9 cellular contexts compared by ENCODE assay signal in genomic region chr12:48978741-48979601, GRCh38. TPM values are rescaled to one million over a fixed set of nuclear protein-coding genes. Genes with fewer than 3 reads are reported as not detected.
DNase-seq lines count a peak whose midpoint lies in the region; ATAC-seq and TF ChIP-seq lines count a peak whose summit lies in the region.
"Had no signal": no experiment of that assay in that cellular context is flagged by ENCODE, and none has a peak within 500 bp of the region (broad histone marks: within the 10 kb centered on the region; RNA-seq: fewer than 3 reads in every experiment).

No MANE protein-coding gene starts in this region.

- no peak for ATAC-seq in naive thymus-derived CD4-positive, alpha-beta T cell
- no peak for ATAC-seq in GM18873 (IDR thresholded peaks at IDR 0.05; ENCODE audit: low FRiP score, unreplicated experiment)
- no peak for ATAC-seq in HG02840 (IDR thresholded peaks at IDR 0.05; ENCODE audit: low FRiP score, unreplicated experiment)

- peaks cover 0 to 14% (median 2%) of the 10 kb centered on the region in 5 experiments for H3K9me3 Mint-ChIP-seq in brain
- H3K9me3 Mint-ChIP-seq in naive thymus-derived CD4-positive, alpha-beta T cell: peaks cover 0 to 3% (median 0%) of the 10 kb centered on the region in 11 donors

- H3K27me3 Mint-ChIP-seq in brain: peaks cover 100% of the 10 kb centered on the region
- H3K27me3 Mint-ChIP-seq in naive thymus-derived CD4-positive, alpha-beta T cell: peaks cover 7 to 91% (median 29%) of the 10 kb centered on the region in 5 donors

- TF ChIP-seq CTCF in AG10803 (conservative IDR thresholded peaks at IDR 0.05; ENCODE audit: low read length): no peak
- no peak for TF ChIP-seq CTCF in brain (conservative IDR thresholded peaks at IDR 0.05)

- peaks cover 30% of the 10 kb centered on the region for H3K4me1 ChIP-seq in HUES6 (ENCODE audit: control insufficient read depth, insufficient read depth, low read length)
- H3K4me1 ChIP-seq in naive thymus-derived CD4-positive, alpha-beta T cell (ENCODE audit: control insufficient read depth in 2 of 2, insufficient read depth in 2 of 2, low read length in 2 of 2): peaks cover 37% of the 10 kb centered on the region in 2 donors

- peaks cover 51% of the 10 kb centered on the region for H3K4me1 Mint-ChIP-seq in brain
- H3K4me1 Mint-ChIP-seq in naive thymus-derived CD4-positive, alpha-beta T cell: peaks cover 29 to 51% (median 46%) of the 10 kb centered on the region in 7 donors

- CTCF ChIA-PET in naive thymus-derived CD4-positive, alpha-beta T cell (lab: Charles Lee): interaction anchor here (0.6 to 4.5 kb wide), 9 partner anchors 8 to 80 kb away, joined by 3 to 36 read pairs (median 4); partner anchors contain the start of genes ARF3 and FKBP11

- POLR2A ChIA-PET in naive thymus-derived CD4-positive, alpha-beta T cell (lab: Charles Lee): interaction anchor here (0.6 to 5.2 kb wide), 9 partner anchors 9 to 129 kb away, joined by 3 to 26 read pairs (median 5); partner anchors contain the start of genes ARF3, DDX23 and FKBP11

- H3K4me3 ChIP-seq in AG10803 (ENCODE audit: low read length) (peak overlapping the region; percentile 9), HUES6 (ENCODE audit: low read depth, low read length) (peak overlapping the region; percentile 65)
- peak overlapping the region; percentile 82 for H3K4me3 ChIP-seq in naive thymus-derived CD4-positive, alpha-beta T cell (ENCODE audit: low read length)

- H3K27ac Mint-ChIP-seq in brain: peak overlapping the region in 1 of 5 experiments; percentile 72
- peak overlapping the region in 7 of 9 donors; percentile 9 to 90 (median 53) for H3K27ac Mint-ChIP-seq in naive thymus-derived CD4-positive, alpha-beta T cell

- H3K4me3 Mint-ChIP-seq in brain: peak overlapping the region; percentile 74 to 82 (median 80)
- H3K4me3 Mint-ChIP-seq in naive thymus-derived CD4-positive, alpha-beta T cell: peak overlapping the region; percentile 83 to 95 (median 90)

- peak overlapping the region; percentile 2 for H3K9ac ChIP-seq in HUES6 (ENCODE audit: low read length)

- intact Hi-C loops in naive thymus-derived CD4-positive, alpha-beta T cell (cut with micrococcal nuclease): loop anchor here (1.0 to 2.0 kb wide), 5 partner anchors 22 to 75 kb away; partner anchors contain the start of gene ARF3 (in 2 of the 2)

- H3K36me3 ChIP-seq in HUES6 (ENCODE audit: control insufficient read depth, insufficient read depth, low read length): no peaks in the 10 kb centered on the region
- H3K36me3 ChIP-seq in naive thymus-derived CD4-positive, alpha-beta T cell (ENCODE audit: control insufficient read depth in 2 of 3, insufficient read depth in 3 of 3, low read length in 3 of 3): no peaks in the 10 kb centered on the region

- H3K36me3 Mint-ChIP-seq in brain: no peaks in the 10 kb centered on the region
- H3K36me3 Mint-ChIP-seq in naive thymus-derived CD4-positive, alpha-beta T cell: no peaks in the 10 kb centered on the region

- DNase-seq in AG10803 (ENCODE audit: low read depth) (no peak), NCI-H146 treated with DMSO at 0.1 percent for 48 hours (lab: John Stamatoyannopoulos, UW; ENCODE audit: unreplicated experiment) (no peak), mucosa of gallbladder (ENCODE audit: low spot score) (no peak)
- DNase-seq in naive thymus-derived CD4-positive, alpha-beta T cell: no peak

- no peaks in the 10 kb centered on the region for H3K9me3 ChIP-seq in HUES6 (ENCODE audit: control insufficient read depth, insufficient read depth, low read depth, low read length)
- no peaks in the 10 kb centered on the region for H3K9me3 ChIP-seq in naive thymus-derived CD4-positive, alpha-beta T cell (ENCODE audit: control insufficient read depth in 2 of 3, low read length in 3 of 3)

- H3K27me3 ChIP-seq in HUES6 (ENCODE audit: control insufficient read depth, insufficient read depth, low read length): peaks cover 97% of the 10 kb centered on the region
- H3K27me3 ChIP-seq in naive thymus-derived CD4-positive, alpha-beta T cell (ENCODE audit: control insufficient read depth in 2 of 2, insufficient read depth in 2 of 2, low read length in 2 of 2): no peaks in the 10 kb centered on the region

- no peak overlapping the region for H3K27ac ChIP-seq in HUES6 (ENCODE audit: low read depth, low read length)
- no peak overlapping the region for H3K27ac ChIP-seq in naive thymus-derived CD4-positive, alpha-beta T cell (ENCODE audit: low read depth, low read length)

RNA-seq across cellular contexts. Expression of gene WNT1, which starts 0.8 kb away (rescaled TPM):
- not detected for polyA plus RNA-seq in brain (ENCODE audit: insufficient read depth, low read depth, low replicate concordance)
- 1 to 10 TPM in 1 of 5 experiments, under 1 TPM in 3, not detected in 1; 0.30 to 1.5 (median 0.49) TPM for total RNA-seq in naive thymus-derived CD4-positive, alpha-beta T cell
- under 1 TPM in 1 of 2 donors, not detected in 1; 0.24 TPM for polyA plus RNA-seq in naive thymus-derived CD4-positive, alpha-beta T cell
- total RNA-seq in mucosa of gallbladder: 0.29 TPM
- total RNA-seq: HT1080 had no signal

RNA-seq across cellular contexts. Expression of gene WNT10B, which starts 7.4 kb away (rescaled TPM):
- polyA plus RNA-seq in brain (ENCODE audit: insufficient read depth, low read depth, low replicate concordance): 2.4 TPM
- total RNA-seq in naive thymus-derived CD4-positive, alpha-beta T cell: 10 to 100 TPM in 1 of 5 experiments, 1 to 10 TPM in 4; 1.8 to 10.7 (median 7.5) TPM
- under 1 TPM; 0.07 to 0.15 TPM for polyA plus RNA-seq in naive thymus-derived CD4-positive, alpha-beta T cell
- 0.58 TPM for total RNA-seq in mucosa of gallbladder

RNA-seq across cellular contexts. Expression of gene DDN, which starts 20.2 kb away (rescaled TPM):
- polyA plus RNA-seq in brain (ENCODE audit: insufficient read depth, low read depth, low replicate concordance): 41.5 TPM
- total RNA-seq in naive thymus-derived CD4-positive, alpha-beta T cell: under 1 TPM in 3 of 5 experiments, not detected in 2; 0.19 to 0.71 (median 0.27) TPM
- polyA plus RNA-seq in naive thymus-derived CD4-positive, alpha-beta T cell: not detected
- total RNA-seq in mucosa of gallbladder: 0.06 TPM

RNA-seq across cellular contexts. Expression of gene ARF3, which starts 21.7 kb away (rescaled TPM):
- 201 TPM for polyA plus RNA-seq in brain (ENCODE audit: insufficient read depth, low read depth, low replicate concordance)
- 100 to 1,000 TPM in 1 of 5 experiments, 10 to 100 TPM in 4; 48.7 to 137 (median 56.1) TPM for total RNA-seq in naive thymus-derived CD4-positive, alpha-beta T cell
- 10 to 100 TPM; 15.9 to 21.9 TPM for polyA plus RNA-seq in naive thymus-derived CD4-positive, alpha-beta T cell
- total RNA-seq in mucosa of gallbladder: 198 TPM

RNA-seq across cellular contexts. Expression of gene PRKAG1, which starts 39.6 kb away (rescaled TPM):
- polyA plus RNA-seq in brain (ENCODE audit: insufficient read depth, low read depth, low replicate concordance): 54.4 TPM
- 10 to 100 TPM; 34.0 to 74.4 (median 50.6) TPM for total RNA-seq in naive thymus-derived CD4-positive, alpha-beta T cell
- 10 to 100 TPM; 39.4 to 49.6 TPM for polyA plus RNA-seq in naive thymus-derived CD4-positive, alpha-beta T cell
- total RNA-seq in mucosa of gallbladder: 51.7 TPM

Comparison
In these comparisons a context has a peak if more than half of its experiments do, and no peak if none do; other contexts are left out.
1. H3K4me3 ChIP-seq: peak in every context shown above with its lines; median percentile 82 in naive thymus-derived CD4-positive, alpha-beta T cell; 65 in HUES6; 9 in AG10803.